Comparison of ENCODE assay signal across 10 cellular contexts in the genomic region with DNA sequence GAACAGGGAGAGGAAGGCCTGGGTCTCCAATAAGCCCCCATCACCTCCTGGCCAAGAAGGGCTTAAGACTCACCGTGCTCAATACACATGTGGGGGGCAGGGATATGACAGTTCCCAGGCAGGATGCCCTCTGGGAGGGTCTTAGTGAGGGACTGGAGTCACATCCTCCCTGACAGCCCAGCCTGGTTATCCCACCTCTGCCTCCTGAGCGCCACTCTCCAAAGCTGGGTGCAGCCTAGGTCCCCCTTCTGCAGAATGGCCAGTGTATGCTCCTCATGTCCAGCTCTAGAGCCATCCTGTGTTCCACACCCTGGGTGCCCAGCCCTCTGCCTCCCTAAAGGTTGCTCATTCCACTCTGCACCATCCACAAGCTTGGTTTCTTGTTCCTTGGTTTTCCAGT. TPM values are rescaled to one million over a fixed set of nuclear protein-coding genes. Genes with fewer than 3 reads are reported as not detected.
A peak's percentile ranks its signal among the peaks of the same experiment; 100 is the strongest.
DNase-seq lines count a peak whose midpoint lies in the region; ATAC-seq and TF ChIP-seq lines count a peak whose summit lies in the region.
"Had no signal": no experiment of that assay in that cellular context is flagged by ENCODE, and none has a peak within 500 bp of the region (broad histone marks: within the 10 kb centered on the region; RNA-seq: fewer than 3 reads in every experiment).

No MANE protein-coding gene starts in this region.

- H3K4me1 Mint-ChIP-seq in naive thymus-derived CD8-positive, alpha-beta T cell, result peaks cover 27 to 60% (median 59%) of the 10 kb centered on the region in 4 donors

- 76 to 78% methylated on average over 2 of the region's 2 CpGs for WGBS in heart right ventricle, 2 donors
- WGBS in adipose tissue, 3 donors, result 77 to 89% (median 84%) methylated on average over 2 of the region's 2 CpGs
- WGBS in urinary bladder, result 68% methylated on average over 2 of the region's 2 CpGs
- 70 to 89% methylated on average over 2 of the region's 2 CpGs for WGBS in lower leg skin, 2 donors

- H3K36me3 ChIP-seq in heart right ventricle (peaks cover 0 to 11% (median 0%) of the 10 kb centered on the region in 9 donors), urinary bladder (ENCODE audit: insufficient read depth) (no peaks in the 10 kb centered on the region)

- no peak for TF ChIP-seq POLR2A in lower leg skin (IDR thresholded peaks at IDR 0.05)

- no peak for DNase-seq in heart right ventricle
- DNase-seq in Right ventricle myocardium superior, result no peak
- no peak for DNase-seq in naive thymus-derived CD8-positive, alpha-beta T cell
- DNase-seq in SW 1271 (lab: John Stamatoyannopoulos, UW), result no peak
- no peak for DNase-seq in SHP77 (lab: John Stamatoyannopoulos, UW)
- DNase-seq in lower leg skin (ENCODE audit: low spot score in 2 of 2), result no peak
- DNase-seq: stimulated activated CD4-positive, alpha-beta T cell treated with anti-CD3 and anti-CD28 coated beads, Interleukin-4, amount 100 ng/mL, for 24 hours had no signal

- intact Hi-C loops in heart right ventricle (cut with DNase I) (loop anchor here in 4 of 10 donors (2.0 to 5.0 kb wide), 4 partner anchors 32 to 43 kb away; a partner anchor contains a TSS), Right ventricle myocardium superior (cut with DNase I) (no loop called here), lower leg skin (cut with DNase I; ENCODE audit: low total_unique reads) (no loop called here)

- TF ChIP-seq CTCF in heart right ventricle (IDR thresholded peaks at IDR 0.05) (no peak), lower leg skin (IDR thresholded peaks at IDR 0.05) (no peak)

- no peaks in the 10 kb centered on the region for H3K36me3 Mint-ChIP-seq in naive thymus-derived CD8-positive, alpha-beta T cell

- H3K27ac ChIP-seq in heart right ventricle, result peak overlapping the region; percentile 87 to 98 (median 97)
- H3K27ac ChIP-seq in adipose tissue (ENCODE audit: low read depth, low read length), result peak overlapping the region; percentile 5
- H3K27ac ChIP-seq in urinary bladder (ENCODE audit: low read depth), result peak overlapping the region; percentile 94

- peak overlapping the region in 8 of 10 donors; percentile 25 to 82 (median 68) for H3K27ac Mint-ChIP-seq in naive thymus-derived CD8-positive, alpha-beta T cell

- no peaks in the 10 kb centered on the region for H3K9me3 Mint-ChIP-seq in naive thymus-derived CD8-positive, alpha-beta T cell

- no peaks in the 10 kb centered on the region for H3K9me3 ChIP-seq in heart right ventricle

- peak overlapping the region; percentile 65 to 86 (median 76) for H3K4me3 Mint-ChIP-seq in naive thymus-derived CD8-positive, alpha-beta T cell

- peak in 1 of 8 donors; percentile 0 for ATAC-seq in heart right ventricle
- no peak for ATAC-seq in Right ventricle myocardium superior (ENCODE audit: poor library complexity)
- no peak for ATAC-seq in naive thymus-derived CD8-positive, alpha-beta T cell

- H3K4me1 ChIP-seq in heart right ventricle (peaks cover 15 to 50% (median 24%) of the 10 kb centered on the region in 9 donors), urinary bladder (ENCODE audit: insufficient read depth) (no peaks in the 10 kb centered on the region)

- H3K4me3 ChIP-seq in heart right ventricle, result peak overlapping the region in 3 of 10 donors; percentile 74 to 82 (median 81)
- H3K4me3 ChIP-seq in urinary bladder (ENCODE audit: low read depth, low read length), result no peak overlapping the region
- no peak overlapping the region for H3K4me3 ChIP-seq in lower leg skin (ENCODE audit: low read depth, poor library complexity, severe bottlenecking)

- no peaks in the 10 kb centered on the region for H3K27me3 Mint-ChIP-seq in naive thymus-derived CD8-positive, alpha-beta T cell

- POLR2A ChIA-PET in naive thymus-derived CD8-positive, alpha-beta T cell (lab: Charles Lee), result interaction anchor here (0.6 to 5.0 kb wide), 9 partner anchors 26 to 69 kb away, joined by 4 to 49 read pairs (median 7); a partner anchor contains a TSS

- no peaks in the 10 kb centered on the region for H3K27me3 ChIP-seq in heart right ventricle

RNA-seq across cellular contexts. Expression of a gene that starts 1.2 kb away (rescaled TPM):
- total RNA-seq in heart right ventricle (10 to 100 TPM; 36.8 to 95.3 (median 52.9) TPM), Right ventricle myocardium superior (47.9 TPM), urinary bladder (62.5 TPM), lower leg skin (10 to 100 TPM; 64.3 to 93.6 (median 71.0) TPM)
- polyA plus RNA-seq in heart right ventricle (10 to 100 TPM; 34.6 to 68.7 TPM), adipose tissue (100 to 1,000 TPM in 2 of 3 donors, 10 to 100 TPM in 1; 49.8 to 116 (median 111) TPM), urinary bladder (209 TPM)
- 100 to 1,000 TPM; 176 to 186 TPM for total RNA-seq in naive thymus-derived CD8-positive, alpha-beta T cell
- 100 to 1,000 TPM; 341 to 364 (median 359) TPM for polyA plus RNA-seq in naive thymus-derived CD8-positive, alpha-beta T cell

RNA-seq across cellular contexts. Expression of a gene that starts 51.5 kb away (rescaled TPM):
- total RNA-seq in heart right ventricle (1 to 10 TPM in 6 of 10 donors, under 1 TPM in 4; 0.40 to 7.7 (median 1.5) TPM), Right ventricle myocardium superior (1.1 TPM), urinary bladder (4.7 TPM), lower leg skin (1 to 10 TPM; 3.7 to 8.8 (median 6.4) TPM)
- polyA plus RNA-seq in heart right ventricle (1 to 10 TPM in 1 of 2 donors, under 1 TPM in 1; 0.74 to 1.0 TPM), adipose tissue (1 to 10 TPM; 1.7 to 6.5 (median 5.2) TPM), urinary bladder (2.4 TPM)
- 1 to 10 TPM; 2.4 to 3.0 TPM for total RNA-seq in naive thymus-derived CD8-positive, alpha-beta T cell
- polyA plus RNA-seq in naive thymus-derived CD8-positive, alpha-beta T cell, result 1 to 10 TPM; 1.1 to 3.3 (median 1.9) TPM

RNA-seq across cellular contexts. Expression of a gene that starts 58.4 kb away (rescaled TPM):
- total RNA-seq in heart right ventricle (under 1 TPM in 4 of 10 donors, not detected in 6; 0.19 to 0.77 (median 0.28) TPM), Right ventricle myocardium superior (not detected), urinary bladder (0.69 TPM), lower leg skin (1 to 10 TPM; 4.8 to 9.8 (median 6.2) TPM)
- polyA plus RNA-seq in heart right ventricle (under 1 TPM; 0.06 to 0.22 TPM), adipose tissue (under 1 TPM in 1 of 3 donors, not detected in 2; 0.04 TPM), urinary bladder (0.81 TPM)
- total RNA-seq in naive thymus-derived CD8-positive, alpha-beta T cell, result under 1 TPM in 1 of 2 experiments, not detected in 1; 0.25 TPM
- not detected for polyA plus RNA-seq in naive thymus-derived CD8-positive, alpha-beta T cell
- total RNA-seq: lung microvascular endothelial cell had no signal

RNA-seq across cellular contexts. Expression of a gene that starts 58.6 kb away (rescaled TPM):
- total RNA-seq in heart right ventricle (1 to 10 TPM; 2.2 to 5.4 (median 3.8) TPM), Right ventricle myocardium superior (3.2 TPM), urinary bladder (4.7 TPM), lower leg skin (10 to 100 TPM in 2 of 4 donors, 1 to 10 TPM in 2; 5.6 to 14.1 (median 9.3) TPM)
- polyA plus RNA-seq in heart right ventricle (1 to 10 TPM; 4.5 to 5.1 TPM), adipose tissue (1 to 10 TPM; 3.4 to 4.0 (median 3.9) TPM), urinary bladder (6.6 TPM)
- total RNA-seq in naive thymus-derived CD8-positive, alpha-beta T cell, result 10 to 100 TPM; 13.2 to 13.5 TPM
- polyA plus RNA-seq in naive thymus-derived CD8-positive, alpha-beta T cell, result 10 to 100 TPM in 2 of 3 donors, 1 to 10 TPM in 1; 8.9 to 17.5 (median 13.1) TPM

Comparison
In these comparisons a context has a peak if more than half of its experiments do, and no peak if none do; other contexts are left out.
1. H3K27ac ChIP-seq: peak in every context shown above with its lines; median percentile 97 in heart right ventricle; 94 in urinary bladder; 5 in adipose tissue.